ENCODE assay signal across 16 cellular contexts in genomic region chr17:76188213-76189060, GRCh38. TPM values are rescaled to one million over a fixed set of nuclear protein-coding genes. Genes with fewer than 3 reads are reported as not detected.
DNase-seq lines count a peak whose midpoint lies in the region; ATAC-seq and TF ChIP-seq lines count a peak whose summit lies in the region.
"Had no signal": no experiment of that assay in that cellular context is flagged by ENCODE, and none has a peak within 500 bp of the region (broad histone marks: within the 10 kb centered on the region; RNA-seq: fewer than 3 reads in every experiment).

No MANE protein-coding gene starts in this region.

- no peak for TF ChIP-seq CTCF in natural killer cell (IDR thresholded peaks at IDR 0.05)

- DNase-seq in activated CD4-positive, alpha-beta T cell treated with anti-CD3 and anti-CD28 coated beads, Interleukin-2, amount 10 ng/mL, durations not matched to agents 24 days and 14 days = no peak
- no peak for DNase-seq in activated CD4-positive, alpha-beta T cell treated with anti-CD3 and anti-CD28 coated beads, Interleukin-2, amount 50 U/mL, for 48 hours
- peak; percentile 49 for DNase-seq in KBM-7
- no peak for DNase-seq in activated naive CD8-positive, alpha-beta T cell treated with anti-CD3 and anti-CD28 coated beads for 36 hours
- DNase-seq in natural killer cell = no peak
- DNase-seq in COR-L47 (lab: John Stamatoyannopoulos, UW) = no peak
- DNase-seq in NCI-H2081 treated with DMSO at 0.1 percent for 48 hours (lab: John Stamatoyannopoulos, UW) = no peak
- no peak for DNase-seq in AG20443 (ENCODE audit: low spot score)
- DNase-seq: activated CD4-positive, alpha-beta T cell treated with anti-CD3 and anti-CD28 coated beads for 4 hours; activated naive CD4-positive, alpha-beta T cell; Calu3; NCI-H524; nucleus accumbens had no signal

- in situ Hi-C loops in KBM-7 (cut with MboI; ENCODE audit: low pct_unique_long_range_greater_than_20kb, low sequenced_read_pairs) = no loop called here

- H3K4me1 Mint-ChIP-seq in activated CD4-positive, alpha-beta T cell treated with anti-CD3 and anti-CD28 coated beads, Interleukin-2, amount 10 ng/mL, durations not matched to agents 24 days and 14 days = peaks cover 62% of the 10 kb centered on the region
- peaks cover 63% of the 10 kb centered on the region for H3K4me1 Mint-ChIP-seq in activated naive CD8-positive, alpha-beta T cell treated with anti-CD3 and anti-CD28 coated beads for 36 hours
- peaks cover 42 to 44% of the 10 kb centered on the region in 2 donors for H3K4me1 Mint-ChIP-seq in natural killer cell

- peak overlapping the region; percentile 46 for H3K4me3 Mint-ChIP-seq in activated CD4-positive, alpha-beta T cell treated with anti-CD3 and anti-CD28 coated beads, Interleukin-2, amount 10 ng/mL, durations not matched to agents 24 days and 14 days
- H3K4me3 Mint-ChIP-seq in activated naive CD8-positive, alpha-beta T cell treated with anti-CD3 and anti-CD28 coated beads for 36 hours = no peak overlapping the region
- H3K4me3 Mint-ChIP-seq in natural killer cell = peak overlapping the region; percentile 3

- peak overlapping the region; percentile 43 for H3K27ac Mint-ChIP-seq in activated CD4-positive, alpha-beta T cell treated with anti-CD3 and anti-CD28 coated beads, Interleukin-2, amount 10 ng/mL, durations not matched to agents 24 days and 14 days
- H3K27ac Mint-ChIP-seq in activated naive CD8-positive, alpha-beta T cell treated with anti-CD3 and anti-CD28 coated beads for 36 hours = peak overlapping the region; percentile 71
- peak overlapping the region; percentile 3 to 86 for H3K27ac Mint-ChIP-seq in natural killer cell

- no peaks in the 10 kb centered on the region for H3K27me3 Mint-ChIP-seq in activated CD4-positive, alpha-beta T cell treated with anti-CD3 and anti-CD28 coated beads, Interleukin-2, amount 10 ng/mL, durations not matched to agents 24 days and 14 days
- no peaks in the 10 kb centered on the region for H3K27me3 Mint-ChIP-seq in activated naive CD8-positive, alpha-beta T cell treated with anti-CD3 and anti-CD28 coated beads for 36 hours
- no peaks in the 10 kb centered on the region for H3K27me3 Mint-ChIP-seq in natural killer cell (ENCODE audit: low read depth in 2 of 2)

- peaks cover 32% of the 10 kb centered on the region for H3K36me3 Mint-ChIP-seq in activated CD4-positive, alpha-beta T cell treated with anti-CD3 and anti-CD28 coated beads, Interleukin-2, amount 10 ng/mL, durations not matched to agents 24 days and 14 days (ENCODE audit: low read depth)
- H3K36me3 Mint-ChIP-seq in activated naive CD8-positive, alpha-beta T cell treated with anti-CD3 and anti-CD28 coated beads for 36 hours = peaks cover 31% of the 10 kb centered on the region
- H3K36me3 Mint-ChIP-seq in natural killer cell = no peaks in the 10 kb centered on the region

- ATAC-seq in natural killer cell = no peak
- ATAC-seq: gastroesophageal sphincter had no signal

- H3K9me3 Mint-ChIP-seq in activated CD4-positive, alpha-beta T cell treated with anti-CD3 and anti-CD28 coated beads, Interleukin-2, amount 10 ng/mL, durations not matched to agents 24 days and 14 days = no peaks in the 10 kb centered on the region
- no peaks in the 10 kb centered on the region for H3K9me3 Mint-ChIP-seq in activated naive CD8-positive, alpha-beta T cell treated with anti-CD3 and anti-CD28 coated beads for 36 hours
- no peaks in the 10 kb centered on the region for H3K9me3 Mint-ChIP-seq in natural killer cell

- intact Hi-C loops in activated CD4-positive, alpha-beta T cell treated with anti-CD3 and anti-CD28 coated beads, Interleukin-2, amount 10 ng/mL, durations not matched to agents 24 days and 14 days (cut with micrococcal nuclease) = loop anchor here (10.0 kb wide), 1 partner anchor 404 kb away; the partner anchor contains the start of gene UNK
- intact Hi-C loops in natural killer cell (cut with micrococcal nuclease) = no loop called here

RNA-seq across cellular contexts. Expression of gene FOXJ1, which starts 47.4 kb away (rescaled TPM):
- 0.07 and 0.35 TPM in 2 replicates for total RNA-seq in activated CD4-positive, alpha-beta T cell treated with anti-CD3 and anti-CD28 coated beads, Interleukin-2, amount 10 ng/mL, durations not matched to agents 24 days and 14 days
- 1 to 10 TPM; 7.5 to 7.8 TPM for total RNA-seq in activated naive CD8-positive, alpha-beta T cell treated with anti-CD3 and anti-CD28 coated beads for 36 hours
- under 1 TPM; 0.21 to 0.93 (median 0.36) TPM for total RNA-seq in natural killer cell
- total RNA-seq: Calu3, cardiac septum, gastroesophageal sphincter, LHCN-M2 had no signal

RNA-seq across cellular contexts. Expression of gene RNF157, which starts 51.9 kb away (rescaled TPM):
- 35.0 and 42.4 TPM in 2 replicates for total RNA-seq in activated CD4-positive, alpha-beta T cell treated with anti-CD3 and anti-CD28 coated beads, Interleukin-2, amount 10 ng/mL, durations not matched to agents 24 days and 14 days
- 10 to 100 TPM; 30.4 to 34.7 TPM for total RNA-seq in activated naive CD8-positive, alpha-beta T cell treated with anti-CD3 and anti-CD28 coated beads for 36 hours
- 1 to 10 TPM; 4.9 to 9.1 (median 8.5) TPM for total RNA-seq in natural killer cell
